11 cellular contexts compared by ENCODE assay signal in the genomic region with DNA sequence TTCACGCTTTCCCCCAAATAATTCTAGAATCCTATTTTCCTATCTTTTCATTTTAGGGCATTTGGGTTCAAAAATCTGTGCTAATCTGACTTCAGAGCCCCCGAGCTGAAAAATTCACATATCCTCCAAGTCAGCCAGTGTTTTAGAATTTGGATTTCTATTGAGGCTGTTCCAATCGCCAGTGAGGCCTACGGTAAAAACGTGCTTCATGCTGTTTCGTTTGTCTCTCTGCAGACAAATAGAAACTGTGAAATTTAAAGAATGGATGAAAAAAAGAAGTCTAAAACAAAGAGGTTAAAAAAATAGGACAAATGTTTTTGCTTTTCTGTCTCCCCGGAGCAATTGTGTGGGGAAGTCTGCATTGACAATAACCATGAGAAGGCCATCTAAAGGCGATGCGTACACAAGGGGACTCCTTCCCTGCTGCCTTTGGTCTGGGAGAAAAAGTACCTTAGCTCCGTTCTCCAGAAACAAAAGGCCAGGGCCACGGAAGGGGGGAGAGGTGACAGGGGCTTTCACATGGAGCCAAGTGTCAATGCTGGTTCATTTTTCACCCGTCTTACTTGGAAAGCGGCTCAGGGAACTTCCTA. TPM values are rescaled to one million over a fixed set of nuclear protein-coding genes. Genes with fewer than 3 reads are reported as not detected.
DNase-seq lines count a peak whose midpoint lies in the region; ATAC-seq, FAIRE-seq and TF ChIP-seq lines count a peak whose summit lies in the region.
"Had no signal": no experiment of that assay in that cellular context is flagged by ENCODE, and none has a peak within 500 bp of the region (broad histone marks: within the 10 kb centered on the region; RNA-seq: fewer than 3 reads in every experiment).

No MANE protein-coding gene starts in this region.

- TF ChIP-seq CTCF in astrocyte (IDR thresholded peaks at IDR 0.05; ENCODE audit: insufficient read depth, low read depth, low read length) = no peak
- no peak for TF ChIP-seq CTCF in lower lobe of right lung (IDR thresholded peaks at IDR 0.05)

- H3K27ac ChIP-seq in astrocyte (ENCODE audit: low read depth, low read length) = peak overlapping the region; percentile 93
- peak overlapping the region; percentile 95 for H3K27ac ChIP-seq in lower lobe of right lung
- H3K27ac ChIP-seq in temporal lobe (ENCODE audit: low read depth, low read length) = peak overlapping the region; percentile 78

- no peak for FAIRE-seq in astrocyte (lab: Jason Lieb, UNC)
- FAIRE-seq: GM12878 had no signal

- no peak overlapping the region for H3K4me3 Mint-ChIP-seq in astrocyte (ENCODE audit: unreplicated experiment)
- H3K4me3 Mint-ChIP-seq: mesothelial cell of epicardium had no signal

- H3K9me3 Mint-ChIP-seq in astrocyte (ENCODE audit: unreplicated experiment) = no peaks in the 10 kb centered on the region
- H3K9me3 Mint-ChIP-seq: mesothelial cell of epicardium had no signal

- H3K4me1 ChIP-seq in astrocyte (ENCODE audit: insufficient read depth, low read length) = peaks cover 65% of the 10 kb centered on the region
- H3K4me1 ChIP-seq in lower lobe of right lung = peaks cover 81% of the 10 kb centered on the region

- ATAC-seq in lower lobe of right lung = no peak
- ATAC-seq: GM12878, sciatic nerve had no signal

- DNase-seq in NCI-H1092 treated with DMSO at 0.1 percent for 48 hours (lab: John Stamatoyannopoulos, UW) (peak; percentile 82), astrocyte (ENCODE audit: low read depth) (no peak), lower lobe of right lung (no peak), glomerular visceral epithelial cell (ENCODE audit: extremely low spot score) (no peak), mucosa of gallbladder (ENCODE audit: low spot score) (no peak)
- no peak for DNase-seq in activated CD4-positive, CD25-positive, alpha-beta regulatory T cell treated with anti-CD3 and anti-CD28 coated beads, Interleukin-2, amount 50 U/mL, for 72 hours
- DNase-seq: activated CD4-positive, alpha-beta T cell treated with anti-CD3 and anti-CD28 coated beads for 48 hours had no signal

- no peaks in the 10 kb centered on the region for H4K20me1 ChIP-seq in astrocyte (ENCODE audit: insufficient read depth, low read length)

- peaks cover 2% of the 10 kb centered on the region for H3K27me3 Mint-ChIP-seq in astrocyte (ENCODE audit: low read depth, unreplicated experiment)

- H3K36me3 Mint-ChIP-seq in astrocyte (ENCODE audit: low read depth, unreplicated experiment) = no peaks in the 10 kb centered on the region
- H3K36me3 Mint-ChIP-seq: mesothelial cell of epicardium had no signal

- no peaks in the 10 kb centered on the region for H3K27me3 ChIP-seq in astrocyte (ENCODE audit: insufficient read depth, low read length)
- H3K27me3 ChIP-seq in lower lobe of right lung (ENCODE audit: low read depth) = no peaks in the 10 kb centered on the region

- no peaks in the 10 kb centered on the region for H3K9me3 ChIP-seq in astrocyte (ENCODE audit: insufficient read depth, low read depth, low read length)
- no peaks in the 10 kb centered on the region for H3K9me3 ChIP-seq in lower lobe of right lung

- H3K79me2 ChIP-seq in astrocyte (ENCODE audit: insufficient read depth, low read length) = peaks cover 96% of the 10 kb centered on the region

- H3K4me2 ChIP-seq in astrocyte (ENCODE audit: low read length) = peak overlapping the region; percentile 87

- peak overlapping the region; percentile 90 for H3K9ac ChIP-seq in astrocyte (ENCODE audit: low read length)

- H3K4me3 ChIP-seq in astrocyte (ENCODE audit: insufficient read depth, low read depth, low read length) (no peak overlapping the region), lower lobe of right lung (no peak overlapping the region)
- H3K4me3 ChIP-seq: GM12878 had no signal

- intact Hi-C loops in lower lobe of right lung (cut with DNase I) = no loop called here

- H2AFZ ChIP-seq in astrocyte (ENCODE audit: low read depth, low read length) = no peak overlapping the region

- H3K36me3 ChIP-seq in astrocyte (ENCODE audit: insufficient read depth, low read length) (no peaks in the 10 kb centered on the region), lower lobe of right lung (no peaks in the 10 kb centered on the region)

- H3K27ac Mint-ChIP-seq in astrocyte (ENCODE audit: unreplicated experiment) = no peak overlapping the region
- H3K27ac Mint-ChIP-seq: mesothelial cell of epicardium had no signal

- peaks cover 30% of the 10 kb centered on the region for H3K4me1 Mint-ChIP-seq in astrocyte (ENCODE audit: low read depth, unreplicated experiment)

RNA-seq across cellular contexts. Expression of a gene that starts 4.6 kb away (rescaled TPM):
- total RNA-seq in astrocyte = 18.0 and 19.7 TPM in 2 replicates
- 29.3 TPM for total RNA-seq in lower lobe of right lung
- total RNA-seq in temporal lobe = 4.7 TPM
- 51.4 TPM for total RNA-seq in mucosa of gallbladder
